In genomic region chr20:32091888-32092346, GRCh38 we compare ENCODE assay signal across 8 cellular contexts. TPM values are rescaled to one million over a fixed set of nuclear protein-coding genes. Genes with fewer than 3 reads are reported as not detected.
A peak's percentile ranks its signal among the peaks of the same experiment; 100 is the strongest.
DNase-seq lines count a peak whose midpoint lies in the region; ATAC-seq and TF ChIP-seq lines count a peak whose summit lies in the region.

No MANE protein-coding gene starts in this region.

- CTCF ChIA-PET in Caco-2 (lab: Charles Lee) = interaction anchor here (0.6 to 2.9 kb wide), 6 partner anchors 18 to 270 kb away, joined by 4 to 9 read pairs (median 6); partner anchors contain the start of gene TM9SF4
- CTCF ChIA-PET in activated CD8-positive, alpha-beta T cell treated with anti-CD3 and anti-CD28 coated beads for 36 hours (lab: Charles Lee) = interaction anchor here (0.6 to 5.5 kb wide), 31 partner anchors 9 to 274 kb away, joined by 3 to 29 read pairs (median 5); partner anchors contain the start of genes PDRG1 and TM9SF4

- DNase-seq in Caco-2 = peak; percentile 91 to 95
- peak; percentile 88 for DNase-seq in HPDE6-E6E7 (ENCODE audit: extremely low spot score)
- DNase-seq in NCI-H82 treated with DMSO at 0.1 percent for 48 hours (lab: John Stamatoyannopoulos, UW; ENCODE audit: unreplicated experiment) = peak; percentile 45
- peak; percentile 93 for DNase-seq in activated CD8-positive, alpha-beta T cell treated with anti-CD3 and anti-CD28 coated beads for 36 hours
- DNase-seq in effector CD4-positive, alpha-beta T cell = peak; percentile 67
- peak; percentile 82 for DNase-seq in mesendoderm
- peak; percentile 50 to 57 for DNase-seq in stimulated activated CD8-positive, alpha-beta memory T cell treated with anti-CD3 and anti-CD28 coated beads, Interleukin-2, amount 100 ng/mL, for 1 hour (ENCODE audit: low read depth in 2 of 2)

- H3K4me3 ChIP-seq in Caco-2 (ENCODE audit: low read depth, low read length) (no peak overlapping the region), mesendoderm (ENCODE audit: low read length) (no peak overlapping the region)

- no peaks in the 10 kb centered on the region for H3K36me3 Mint-ChIP-seq in Caco-2 (ENCODE audit: insufficient read depth, unreplicated experiment)
- H3K36me3 Mint-ChIP-seq in activated CD8-positive, alpha-beta T cell treated with anti-CD3 and anti-CD28 coated beads for 36 hours (ENCODE audit: low read depth) = no peaks in the 10 kb centered on the region

- H2AK5ac ChIP-seq in mesendoderm (ENCODE audit: low read length) = no peak overlapping the region

- H3K27me3 ChIP-seq in Caco-2 (replicated peaks; ENCODE audit: control insufficient read depth, insufficient read depth, low read length) (no peaks in the 10 kb centered on the region; the same call in 1 of the 2 replicates), mesendoderm (ENCODE audit: insufficient read depth, low read length, poor library complexity) (no peaks in the 10 kb centered on the region)

- POLR2A ChIA-PET in Caco-2 (lab: Charles Lee) = interaction anchor here (0.6 kb wide), 1 partner anchor 233 kb away, joined by 7 read pairs; no protein-coding TSS in a partner anchor
- POLR2A ChIA-PET in activated CD8-positive, alpha-beta T cell treated with anti-CD3 and anti-CD28 coated beads for 36 hours (lab: Charles Lee) = no interaction called here

- H3K9me3 Mint-ChIP-seq in Caco-2 (ENCODE audit: unreplicated experiment) = no peaks in the 10 kb centered on the region
- H3K9me3 Mint-ChIP-seq in activated CD8-positive, alpha-beta T cell treated with anti-CD3 and anti-CD28 coated beads for 36 hours = no peaks in the 10 kb centered on the region

- no peak overlapping the region for H3K18ac ChIP-seq in mesendoderm (ENCODE audit: low read length)

- no peaks in the 10 kb centered on the region for H3K79me2 ChIP-seq in mesendoderm (ENCODE audit: control insufficient read depth, insufficient read depth, low read length)

- no peak overlapping the region for H2BK5ac ChIP-seq in mesendoderm (ENCODE audit: low read length)

- intact Hi-C loops in Caco-2 (cut with micrococcal nuclease; ENCODE audit: unreplicated experiment) = loop anchor here (1.0 to 5.0 kb wide), 5 partner anchors 61 to 270 kb away; partner anchors contain the start of gene PDRG1
- intact Hi-C loops in activated CD8-positive, alpha-beta T cell treated with anti-CD3 and anti-CD28 coated beads for 36 hours (cut with micrococcal nuclease) = no loop called here

- WGBS in mesendoderm (ENCODE audit: extremely low coverage, insufficient coverage, low lambda C conversion rate) = no CpG with 5 or more reads among the region's 7 CpGs

- H3K4me3 Mint-ChIP-seq in Caco-2 (ENCODE audit: unreplicated experiment) = no peak overlapping the region
- no peak overlapping the region for H3K4me3 Mint-ChIP-seq in activated CD8-positive, alpha-beta T cell treated with anti-CD3 and anti-CD28 coated beads for 36 hours

- peak; percentile 99 to 100 for TF ChIP-seq CTCF in Caco-2 (IDR thresholded peaks at IDR 0.05; ENCODE audit: insufficient read depth in 1 of 2, low read depth in 1 of 2, low read length in 1 of 2, severe bottlenecking in 1 of 2, unreplicated experiment in 1 of 2)
- peak; percentile 97 for TF ChIP-seq CTCF in activated CD8-positive, alpha-beta T cell treated with anti-CD3 and anti-CD28 coated beads for 36 hours (IDR thresholded peaks at IDR 0.05)

- H3K36me3 ChIP-seq in Caco-2 (ENCODE audit: control insufficient read depth, insufficient read depth, low read length) = no peaks in the 10 kb centered on the region
- no peaks in the 10 kb centered on the region for H3K36me3 ChIP-seq in mesendoderm (ENCODE audit: control insufficient read depth, insufficient read depth, low read length)

- no peak overlapping the region for H4K8ac ChIP-seq in mesendoderm (ENCODE audit: low read depth, low read length)

- H2BK15ac ChIP-seq in mesendoderm (replicated peaks; ENCODE audit: low read depth) = no peak overlapping the region

- no peaks in the 10 kb centered on the region for H3K79me1 ChIP-seq in mesendoderm (ENCODE audit: low read length)

- no peak overlapping the region for H4K5ac ChIP-seq in mesendoderm (ENCODE audit: low read length)

- no peak overlapping the region for H3K9ac ChIP-seq in mesendoderm (ENCODE audit: low read length)

- no peak overlapping the region for H3K4me2 ChIP-seq in mesendoderm (ENCODE audit: low read length)

- H3K4me1 Mint-ChIP-seq in Caco-2 (ENCODE audit: low read depth, unreplicated experiment) = no peaks in the 10 kb centered on the region
- H3K4me1 Mint-ChIP-seq in activated CD8-positive, alpha-beta T cell treated with anti-CD3 and anti-CD28 coated beads for 36 hours (ENCODE audit: low read depth) = no peaks in the 10 kb centered on the region

- H3K56ac ChIP-seq in mesendoderm (ENCODE audit: low read length) = no peak overlapping the region

- peaks cover 13% of the 10 kb centered on the region for H3K27me3 Mint-ChIP-seq in Caco-2 (ENCODE audit: insufficient read depth, unreplicated experiment)
- H3K27me3 Mint-ChIP-seq in activated CD8-positive, alpha-beta T cell treated with anti-CD3 and anti-CD28 coated beads for 36 hours = peaks cover 4% of the 10 kb centered on the region

- H3K27ac Mint-ChIP-seq in Caco-2 (ENCODE audit: unreplicated experiment) = no peak overlapping the region
- no peak overlapping the region for H3K27ac Mint-ChIP-seq in activated CD8-positive, alpha-beta T cell treated with anti-CD3 and anti-CD28 coated beads for 36 hours

- peaks cover 9% of the 10 kb centered on the region for H3K9me3 ChIP-seq in Caco-2

- ATAC-seq in activated CD8-positive, alpha-beta T cell treated with anti-CD3 and anti-CD28 coated beads for 36 hours = peak; percentile 98
- ATAC-seq in GM21526 (IDR thresholded peaks at IDR 0.05; ENCODE audit: low FRiP score, unreplicated experiment) = no peak

- no peak overlapping the region for H3K27ac ChIP-seq in mesendoderm (ENCODE audit: low read depth, low read length)

- no peak overlapping the region for H3K23ac ChIP-seq in mesendoderm (ENCODE audit: low read length)

- H3K4ac ChIP-seq in mesendoderm (ENCODE audit: low read depth, low read length) = no peak overlapping the region

- H2BK120ac ChIP-seq in mesendoderm (ENCODE audit: low read depth, low read length) = no peak overlapping the region

- BruUV-seq in Caco-2 (replicated peaks; lab: Mats Ljungman, UMichigan) = no TSS peak

- H3K4me1 ChIP-seq in Caco-2 = no peaks in the 10 kb centered on the region
- H3K4me1 ChIP-seq in mesendoderm (ENCODE audit: control insufficient read depth, low read depth, low read length) = no peaks in the 10 kb centered on the region

RNA-seq across cellular contexts. Expression of gene TM9SF4, which starts 17.6 kb away (rescaled TPM):
- total RNA-seq in Caco-2 (2022) = 130 and 138 TPM in 2 replicates
- 10 to 100 TPM; 36.5 to 39.5 TPM for total RNA-seq in activated CD8-positive, alpha-beta T cell treated with anti-CD3 and anti-CD28 coated beads for 36 hours
- polyA plus RNA-seq in mesendoderm (2013, experiment 1 of 2) = 31.3 TPM
- 33.4 TPM for polyA plus RNA-seq in mesendoderm (2013, experiment 2 of 2)

RNA-seq across cellular contexts. Expression of gene HCK, which starts 39.9 kb away (rescaled TPM):
- total RNA-seq in Caco-2 (2022) = not detected in 2 replicates
- not detected for total RNA-seq in activated CD8-positive, alpha-beta T cell treated with anti-CD3 and anti-CD28 coated beads for 36 hours
- polyA plus RNA-seq in mesendoderm (2013, experiment 1 of 2) = 0.07 TPM
- polyA plus RNA-seq in mesendoderm (2013, experiment 2 of 2) = 0.15 TPM
